Comparison of ENCODE assay signal across 26 cellular contexts in the genomic region with DNA sequence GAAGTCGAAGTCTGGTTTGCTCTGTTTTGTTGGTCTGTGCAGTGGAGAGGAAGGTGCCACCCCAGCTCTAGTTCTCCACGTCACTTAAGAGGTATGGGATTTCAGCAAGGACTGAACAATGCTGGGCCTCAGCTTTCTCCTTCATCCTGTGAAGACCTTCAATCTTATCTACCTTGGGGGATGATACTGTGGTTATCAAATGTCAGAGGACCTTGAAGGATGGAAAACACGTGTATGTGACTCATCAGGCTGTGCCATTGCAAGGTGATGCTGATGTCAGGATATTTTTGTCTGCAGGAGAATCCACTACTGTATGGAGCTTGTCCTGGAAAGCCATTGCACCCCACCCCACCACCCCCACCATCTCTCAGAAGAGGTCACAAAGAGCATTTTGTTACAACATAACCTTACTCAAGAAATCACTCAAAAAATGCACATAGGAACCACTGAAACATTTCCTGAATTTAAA.
A peak's percentile ranks its signal among the peaks of the same experiment; 100 is the strongest.
DNase-seq lines count a peak whose midpoint lies in the region; ATAC-seq, FAIRE-seq and TF ChIP-seq lines count a peak whose summit lies in the region.
"Had no signal": no experiment of that assay in that cellular context is flagged by ENCODE, and none has a peak within 500 bp of the region (broad histone marks: within the 10 kb centered on the region; RNA-seq: fewer than 3 reads in every experiment).

No MANE protein-coding gene starts in this region.

- peak overlapping the region; percentile 60 for H3K27ac Mint-ChIP-seq in activated naive CD8-positive, alpha-beta T cell treated with anti-CD3 and anti-CD28 coated beads, Interleukin-2, amount 50 U/mL, for 24 hours
- no peak overlapping the region for H3K27ac Mint-ChIP-seq in activated naive CD8-positive, alpha-beta T cell treated with anti-CD3 and anti-CD28 coated beads for 36 hours
- H3K27ac Mint-ChIP-seq: activated naive CD4-positive, alpha-beta T cell treated with anti-CD3 and anti-CD28 coated beads, Interleukin-2, amount 10 ng/mL, durations not matched to agents 7 days and 5 days; naive B cell had no signal

- intact Hi-C loops in K562 (cut with micrococcal nuclease), result loop anchor here (10.0 kb wide), 1 partner anchor 180 kb away; no protein-coding TSS in a partner anchor

- H3K36me3 Mint-ChIP-seq in activated naive CD8-positive, alpha-beta T cell treated with anti-CD3 and anti-CD28 coated beads, Interleukin-2, amount 50 U/mL, for 24 hours (ENCODE audit: low read depth), result no peaks in the 10 kb centered on the region
- no peaks in the 10 kb centered on the region for H3K36me3 Mint-ChIP-seq in activated naive CD8-positive, alpha-beta T cell treated with anti-CD3 and anti-CD28 coated beads for 36 hours
- H3K36me3 Mint-ChIP-seq: activated naive CD4-positive, alpha-beta T cell treated with anti-CD3 and anti-CD28 coated beads, Interleukin-2, amount 10 ng/mL, durations not matched to agents 7 days and 5 days; naive B cell had no signal

- POLR2A ChIA-PET in K562 (lab: Yijun Ruan, JAX), result no interaction called here

- TF ChIP-seq POLR2A in K562 (conservative IDR thresholded peaks at IDR 0.05), result no peak

- no peaks in the 10 kb centered on the region for H3K4me1 ChIP-seq in K562 (replicated peaks in 1 of 2; ENCODE audit: control insufficient read depth in 2 of 2, insufficient read depth in 2 of 2, low read length in 2 of 2)
- H3K4me1 ChIP-seq: esophagus squamous epithelium, left ventricle myocardium inferior, uterus had no signal

- TF ChIP-seq RAD21 in K562 (CRISPR knock-in tag; conservative IDR thresholded peaks at IDR 0.05 in 1 of 2, IDR thresholded peaks at IDR 0.05 in 1 of 2), result no peak

- no peaks in the 10 kb centered on the region for H3K36me3 ChIP-seq in K562 (ENCODE audit: control insufficient read depth, insufficient read depth, low read length)
- H3K36me3 ChIP-seq: cardiac muscle cell, esophagus squamous epithelium, left ventricle myocardium inferior, uterus had no signal

- ATAC-seq in activated naive CD8-positive, alpha-beta T cell treated with anti-CD3 and anti-CD28 coated beads, Interleukin-2, amount 50 U/mL, for 24 hours, result peak; percentile 60
- ATAC-seq in K562, result no peak

- no peak overlapping the region for H3K4me2 ChIP-seq in K562 (ENCODE audit: insufficient read depth, low read length)
- H3K4me2 ChIP-seq: KMS-11 had no signal

- H3K4me1 Mint-ChIP-seq in activated naive CD8-positive, alpha-beta T cell treated with anti-CD3 and anti-CD28 coated beads, Interleukin-2, amount 50 U/mL, for 24 hours, result peaks cover 20% of the 10 kb centered on the region
- peaks cover 4% of the 10 kb centered on the region for H3K4me1 Mint-ChIP-seq in activated naive CD8-positive, alpha-beta T cell treated with anti-CD3 and anti-CD28 coated beads for 36 hours
- H3K4me1 Mint-ChIP-seq: activated naive CD4-positive, alpha-beta T cell treated with anti-CD3 and anti-CD28 coated beads, Interleukin-2, amount 10 ng/mL, durations not matched to agents 7 days and 5 days; naive B cell had no signal

- no peaks in the 10 kb centered on the region for H3K9me3 ChIP-seq in K562 (replicated peaks; ENCODE audit: control insufficient read depth, insufficient read depth, low read depth, low read length)
- H3K9me3 ChIP-seq: esophagus squamous epithelium, left ventricle myocardium inferior, uterus had no signal

- peaks cover 13% of the 10 kb centered on the region for H3K27me3 Mint-ChIP-seq in activated naive CD8-positive, alpha-beta T cell treated with anti-CD3 and anti-CD28 coated beads, Interleukin-2, amount 50 U/mL, for 24 hours
- H3K27me3 Mint-ChIP-seq in activated naive CD8-positive, alpha-beta T cell treated with anti-CD3 and anti-CD28 coated beads for 36 hours, result peaks cover 16% of the 10 kb centered on the region

- H3K9me3 Mint-ChIP-seq in activated naive CD8-positive, alpha-beta T cell treated with anti-CD3 and anti-CD28 coated beads, Interleukin-2, amount 50 U/mL, for 24 hours, result no peaks in the 10 kb centered on the region
- H3K9me3 Mint-ChIP-seq in activated naive CD8-positive, alpha-beta T cell treated with anti-CD3 and anti-CD28 coated beads for 36 hours, result no peaks in the 10 kb centered on the region
- H3K9me3 Mint-ChIP-seq: activated naive CD4-positive, alpha-beta T cell treated with anti-CD3 and anti-CD28 coated beads, Interleukin-2, amount 10 ng/mL, durations not matched to agents 7 days and 5 days had no signal

- no peaks in the 10 kb centered on the region for H3K79me2 ChIP-seq in K562 (ENCODE audit: control insufficient read depth, insufficient read depth, low read length)

- no peak overlapping the region for H3K4me3 Mint-ChIP-seq in activated naive CD8-positive, alpha-beta T cell treated with anti-CD3 and anti-CD28 coated beads, Interleukin-2, amount 50 U/mL, for 24 hours
- H3K4me3 Mint-ChIP-seq in activated naive CD8-positive, alpha-beta T cell treated with anti-CD3 and anti-CD28 coated beads for 36 hours, result no peak overlapping the region
- H3K4me3 Mint-ChIP-seq: activated naive CD4-positive, alpha-beta T cell treated with anti-CD3 and anti-CD28 coated beads, Interleukin-2, amount 10 ng/mL, durations not matched to agents 7 days and 5 days; naive B cell had no signal

- H4K20me1 ChIP-seq in K562 (replicated peaks; ENCODE audit: control insufficient read depth, insufficient read depth, low read length), result peaks cover 4% of the 10 kb centered on the region; the same call in 1 of the 2 replicates

- no peak overlapping the region for H3K4me3 ChIP-seq in K562
- H3K4me3 ChIP-seq: cardiac muscle cell, esophagus squamous epithelium, left ventricle myocardium inferior, skin epidermis, uterus had no signal

- no peak for TF ChIP-seq EP300 in K562 (IDR thresholded peaks at IDR 0.05; ENCODE audit: low read length)

- TF ChIP-seq CTCF in K562 (IDR thresholded peaks at IDR 0.05 in 2 of 3, conservative IDR thresholded peaks at IDR 0.05 in 1 of 3; ENCODE audit: insufficient read depth in 2 of 3, low read depth in 1 of 3, low read length in 3 of 3), result no peak

- BruUV-seq in K562 (replicated peaks; lab: Mats Ljungman, UMichigan), result no TSS peak

- H3K27me3 ChIP-seq in K562 (ENCODE audit: control insufficient read depth in 2 of 2, insufficient read depth in 2 of 2, low read length in 2 of 2), result peaks cover 0 to 11% of the 10 kb centered on the region in 2 experiments; a peak in 1 of 5 replicates
- H3K27me3 ChIP-seq: cardiac muscle cell, uterus had no signal

- 4% methylated on average over 3 of the region's 3 CpGs for WGBS in K562 (ENCODE audit: insufficient coverage, low coverage, missing lambda C conversion rate)

- CTCF ChIA-PET in K562 (lab: Yijun Ruan, JAX; ENCODE audit: low intra/inter-chr PET ratio), result no interaction called here

- in situ Hi-C loops in K562 (cut with MboI), result no loop called here

- no peak overlapping the region for H3K9ac ChIP-seq in K562 (ENCODE audit: insufficient read depth in 1 of 2, low read depth in 2 of 2, low read length in 2 of 2)
- H3K9ac ChIP-seq: KMS-11 had no signal

- no peak for DNase-seq in activated naive CD8-positive, alpha-beta T cell treated with anti-CD3 and anti-CD28 coated beads, Interleukin-2, amount 50 U/mL, for 24 hours
- DNase-seq in activated naive CD8-positive, alpha-beta T cell treated with anti-CD3 and anti-CD28 coated beads for 36 hours, result no peak
- DNase-seq in M059J (ENCODE audit: low read depth) (peak; percentile 67), K562 (ENCODE audit: extremely low read depth in 1 of 4, low spot score in 3 of 4) (no peak), urothelium cell line (ENCODE audit: low spot score) (peak; percentile 81), HTR-8/SVneo (ENCODE audit: insufficient read length, low spot score) (no peak), SKM-1 (lab: John Stamatoyannopoulos, UW; ENCODE audit: unreplicated experiment) (no peak), NCI-H2227 treated with DMSO at 0.1 percent for 48 hours (lab: John Stamatoyannopoulos, UW) (no peak)
- DNase-seq: ACHN; activated naive CD4-positive, alpha-beta T cell treated with anti-CD3 and anti-CD28 coated beads, Interleukin-2, amount 10 ng/mL, durations not matched to agents 7 days and 5 days; anterior cingulate cortex; esophagus squamous epithelium; left ventricle myocardium inferior; naive B cell; NCI-H1048; NCI-H187; OCI-M1; SHP77; uterus had no signal

- H2AFZ ChIP-seq in K562 (ENCODE audit: low read depth, low read length), result no peak overlapping the region

- no peaks in the 10 kb centered on the region for H3K9me1 ChIP-seq in K562 (ENCODE audit: control insufficient read depth, insufficient read depth, low read length)

- FAIRE-seq in K562 (lab: Jason Lieb, UNC) (no peak), urothelium cell line (lab: Jason Lieb, UNC) (peak; percentile 94), HTR-8/SVneo (lab: Jason Lieb, UNC) (no peak)
- FAIRE-seq: G401.6, GM18507, islet of Langerhans had no signal

- no peak overlapping the region for H3K27ac ChIP-seq in K562 (ENCODE audit: extremely low read depth, low read depth, low read length)
- H3K27ac ChIP-seq: C4-2B, cardiac muscle cell, esophagus squamous epithelium, KMS-11, left ventricle myocardium inferior, skin epidermis, uterus had no signal

TF ChIP-seq in K562, 482 proteins besides CTCF, POLR2A, EP300 and RAD21:
- no peak for TF ChIP-seq RFX1 (IDR thresholded peaks at IDR 0.05)
- no peak for TF ChIP-seq SRSF7 (optimal IDR thresholded peaks at IDR 0.05; ENCODE audit: low read depth, low read length)
- TF ChIP-seq NELFE (IDR thresholded peaks at IDR 0.05; ENCODE audit: insufficient read depth, insufficient read length), result no peak
- peak; percentile 44; the same call in 1 of the 2 replicates for TF ChIP-seq ATF3 (IDR thresholded peaks at IDR 0.05)
- TF ChIP-seq ATF3 (CRISPR knock-in tag; conservative IDR thresholded peaks at IDR 0.05), result no peak

Comparison
In these comparisons a context has a peak if more than half of its experiments do, and no peak if none do; other contexts are left out.
1. DNase-seq: peak in M059J (single experiment) and urothelium cell line (single experiment); none in activated naive CD8-positive, alpha-beta T cell treated with anti-CD3 and anti-CD28 coated beads, Interleukin-2, amount 50 U/mL, for 24 hours (single experiment), activated naive CD8-positive, alpha-beta T cell treated with anti-CD3 and anti-CD28 coated beads for 36 hours (single experiment), K562 (0 of 4), HTR-8/SVneo (single experiment), SKM-1 (single experiment) and NCI-H2227 treated with DMSO at 0.1 percent for 48 hours (single experiment).